ENCODE assay signal across 8 cellular contexts in the genomic region with DNA sequence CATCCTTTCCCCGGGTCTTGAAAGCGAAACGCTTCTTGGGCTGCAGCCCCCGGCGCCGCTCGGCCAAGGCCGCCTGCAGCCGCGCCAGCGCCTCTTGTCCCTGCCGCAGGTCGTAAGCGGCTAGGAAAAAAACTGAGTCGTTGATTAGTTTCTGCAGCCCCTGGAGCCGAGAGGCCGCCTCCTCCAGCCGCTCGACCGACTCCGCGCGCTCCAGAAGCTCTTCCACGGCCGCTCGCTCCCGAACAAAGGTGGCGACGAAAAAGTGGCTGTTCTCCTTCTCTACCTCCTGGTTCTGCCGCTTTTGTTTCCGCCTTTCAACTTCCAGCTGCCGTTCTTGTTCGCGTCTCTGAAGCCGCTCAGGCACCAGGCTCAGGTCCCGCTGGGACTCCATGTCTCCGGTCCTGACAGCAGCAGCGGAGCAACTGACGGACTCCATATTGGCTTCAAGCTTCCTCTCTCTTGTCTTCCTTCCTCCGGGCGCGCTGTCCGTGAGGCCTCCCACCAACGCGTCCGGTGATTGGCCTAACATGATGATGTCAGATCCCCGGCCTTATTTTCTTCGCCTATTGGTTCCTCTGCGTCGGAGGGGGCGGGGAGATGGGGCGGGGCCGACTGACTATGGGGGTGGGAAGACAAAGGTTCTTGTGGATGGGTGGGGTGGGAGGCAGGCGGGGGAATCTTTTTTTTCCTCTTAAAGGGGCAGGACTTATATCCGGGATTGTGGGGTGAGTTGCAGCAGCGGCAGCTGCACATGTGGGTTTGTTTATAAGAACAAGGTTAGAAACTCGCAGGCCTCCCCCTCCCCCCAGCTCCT. TPM values are rescaled to one million over a fixed set of nuclear protein-coding genes. Genes with fewer than 3 reads are reported as not detected.
DNase-seq lines count a peak whose midpoint lies in the region; ATAC-seq and TF ChIP-seq lines count a peak whose summit lies in the region.

A gene with protein sequence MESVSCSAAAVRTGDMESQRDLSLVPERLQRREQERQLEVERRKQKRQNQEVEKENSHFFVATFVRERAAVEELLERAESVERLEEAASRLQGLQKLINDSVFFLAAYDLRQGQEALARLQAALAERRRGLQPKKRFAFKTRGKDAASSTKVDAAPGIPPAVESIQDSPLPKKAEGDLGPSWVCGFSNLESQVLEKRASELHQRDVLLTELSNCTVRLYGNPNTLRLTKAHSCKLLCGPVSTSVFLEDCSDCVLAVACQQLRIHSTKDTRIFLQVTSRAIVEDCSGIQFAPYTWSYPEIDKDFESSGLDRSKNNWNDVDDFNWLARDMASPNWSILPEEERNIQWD (minus strand): TSS at position 466 of the 814 bp plus-strand sequence. CDS start 30 bp downstream, at position 436.

- no peak for TF ChIP-seq CTCF in SK-N-SH (IDR thresholded peaks at IDR 0.05)

- H3K27ac Mint-ChIP-seq in activated naive CD4-positive, alpha-beta T cell treated with anti-CD3 and anti-CD28 coated beads, Interleukin-2, amount 50 U/mL, for 72 hours = peak within 1 kb of the TSS; percentile 90 to 100

- H3K9me3 ChIP-seq in SK-N-SH = no peaks in the 10 kb centered on the region

- peak within 1 kb of the TSS; percentile 87 for H3K9ac ChIP-seq in SK-N-SH

- POLR2A ChIA-PET in SK-N-SH (lab: Yijun Ruan, JAX) = interaction anchor here (0.6 to 4.4 kb wide), 14 partner anchors 9 to 576 kb away, joined by 3 to 59 read pairs (median 4); a partner anchor contains a TSS

- no peaks in the 10 kb centered on the region for H3K27me3 ChIP-seq in SK-N-SH (ENCODE audit: insufficient read depth)

- TF ChIP-seq EP300 in SK-N-SH (IDR thresholded peaks at IDR 0.05; ENCODE audit: borderline replicate concordance in 1 of 2, low read depth in 1 of 2, low read length in 1 of 2) = peak in 1 of 2 experiments; percentile 14; a peak in 2 of 4 replicates

- H3K36me3 ChIP-seq in SK-N-SH (replicated peaks in 1 of 2; ENCODE audit: control insufficient read depth in 1 of 2, insufficient read depth in 2 of 2, low read length in 1 of 2) = no peaks in the 10 kb centered on the region

- H3K9me2 ChIP-seq in SK-N-SH = no peaks in the 10 kb centered on the region

- H2AFZ ChIP-seq in SK-N-SH (ENCODE audit: low read depth) = peak within 1 kb of the TSS; percentile 69; the same call in 1 of the 2 replicates

- ATAC-seq in HG02588 (IDR thresholded peaks at IDR 0.05; ENCODE audit: unreplicated experiment) = peak; percentile 77
- peak; percentile 82 to 88 for ATAC-seq in activated naive CD4-positive, alpha-beta T cell treated with anti-CD3 and anti-CD28 coated beads, Interleukin-2, amount 50 U/mL, for 72 hours

- peaks cover 40% of the 10 kb centered on the region for H3K79me2 ChIP-seq in SK-N-SH (ENCODE audit: insufficient read depth)

- H3F3A ChIP-seq in SK-N-SH (replicated peaks; ENCODE audit: insufficient read depth) = peaks cover 28% of the 10 kb centered on the region

- H3K4me3 ChIP-seq in GM08714 (ENCODE audit: low read length) = peak within 1 kb of the TSS; percentile 77
- peak within 1 kb of the TSS; percentile 75 to 82 for H3K4me3 ChIP-seq in SK-N-SH (ENCODE audit: low read depth in 2 of 2, low read length in 1 of 2)

- 1% methylated on average over 42 of the region's 57 CpGs for WGBS in SK-N-SH (ENCODE audit: low lambda C conversion rate)

- H3K36me3 Mint-ChIP-seq in activated naive CD4-positive, alpha-beta T cell treated with anti-CD3 and anti-CD28 coated beads, Interleukin-2, amount 50 U/mL, for 72 hours = peaks cover 26% of the 10 kb centered on the region in 2 donors

- peak within 1 kb of the TSS; percentile 93 to 96 for H3K27ac ChIP-seq in SK-N-SH (ENCODE audit: low read depth in 2 of 2, low read length in 1 of 2)

- peak within 1 kb of the TSS; percentile 96 for H3K4me2 ChIP-seq in SK-N-SH

- DNase-seq in NCI-H1092 (lab: John Stamatoyannopoulos, UW) = peak; percentile 97
- peak; percentile 97 for DNase-seq in SK-N-SH
- peak; percentile 85 to 92 for DNase-seq in activated naive CD4-positive, alpha-beta T cell treated with anti-CD3 and anti-CD28 coated beads, Interleukin-2, amount 50 U/mL, for 72 hours (ENCODE audit: low spot score in 2 of 2)
- DNase-seq in glomerular endothelial cell (ENCODE audit: extremely low read depth, low read depth, low spot score) = peak; percentile 89
- DNase-seq in nucleus accumbens (lab: John Stamatoyannopoulos, UW) = peak; percentile 58 to 99 (median 98)
- DNase-seq in superior temporal gyrus (ENCODE audit: extremely low spot score) = peak; percentile 99

- H3K4me1 ChIP-seq in SK-N-SH (ENCODE audit: control insufficient read depth in 1 of 2, insufficient read depth in 2 of 2, low read depth in 1 of 2, low read length in 1 of 2) = peaks cover 19 to 30% of the 10 kb centered on the region in 2 experiments; a peak in 3 of 4 replicates

- TF ChIP-seq RAD21 in SK-N-SH (IDR thresholded peaks at IDR 0.05; ENCODE audit: low read length) = no peak

- H3K9me3 Mint-ChIP-seq in activated naive CD4-positive, alpha-beta T cell treated with anti-CD3 and anti-CD28 coated beads, Interleukin-2, amount 50 U/mL, for 72 hours = peaks cover 0 to 7% of the 10 kb centered on the region in 2 donors

- H4K20me1 ChIP-seq in SK-N-SH (ENCODE audit: insufficient read depth) = peaks cover 7% of the 10 kb centered on the region; the same call in 1 of the 2 replicates

- CTCF ChIA-PET in SK-N-SH (lab: Yijun Ruan, JAX) = interaction anchor here (1.2 to 3.2 kb wide), 5 partner anchors 18 to 155 kb away, joined by 3 to 17 read pairs (median 5); a partner anchor contains a TSS

TF ChIP-seq in SK-N-SH, 30 proteins besides CTCF, POLR2A, EP300 and RAD21 (continues in another document):
- TF ChIP-seq, protein P1, sequence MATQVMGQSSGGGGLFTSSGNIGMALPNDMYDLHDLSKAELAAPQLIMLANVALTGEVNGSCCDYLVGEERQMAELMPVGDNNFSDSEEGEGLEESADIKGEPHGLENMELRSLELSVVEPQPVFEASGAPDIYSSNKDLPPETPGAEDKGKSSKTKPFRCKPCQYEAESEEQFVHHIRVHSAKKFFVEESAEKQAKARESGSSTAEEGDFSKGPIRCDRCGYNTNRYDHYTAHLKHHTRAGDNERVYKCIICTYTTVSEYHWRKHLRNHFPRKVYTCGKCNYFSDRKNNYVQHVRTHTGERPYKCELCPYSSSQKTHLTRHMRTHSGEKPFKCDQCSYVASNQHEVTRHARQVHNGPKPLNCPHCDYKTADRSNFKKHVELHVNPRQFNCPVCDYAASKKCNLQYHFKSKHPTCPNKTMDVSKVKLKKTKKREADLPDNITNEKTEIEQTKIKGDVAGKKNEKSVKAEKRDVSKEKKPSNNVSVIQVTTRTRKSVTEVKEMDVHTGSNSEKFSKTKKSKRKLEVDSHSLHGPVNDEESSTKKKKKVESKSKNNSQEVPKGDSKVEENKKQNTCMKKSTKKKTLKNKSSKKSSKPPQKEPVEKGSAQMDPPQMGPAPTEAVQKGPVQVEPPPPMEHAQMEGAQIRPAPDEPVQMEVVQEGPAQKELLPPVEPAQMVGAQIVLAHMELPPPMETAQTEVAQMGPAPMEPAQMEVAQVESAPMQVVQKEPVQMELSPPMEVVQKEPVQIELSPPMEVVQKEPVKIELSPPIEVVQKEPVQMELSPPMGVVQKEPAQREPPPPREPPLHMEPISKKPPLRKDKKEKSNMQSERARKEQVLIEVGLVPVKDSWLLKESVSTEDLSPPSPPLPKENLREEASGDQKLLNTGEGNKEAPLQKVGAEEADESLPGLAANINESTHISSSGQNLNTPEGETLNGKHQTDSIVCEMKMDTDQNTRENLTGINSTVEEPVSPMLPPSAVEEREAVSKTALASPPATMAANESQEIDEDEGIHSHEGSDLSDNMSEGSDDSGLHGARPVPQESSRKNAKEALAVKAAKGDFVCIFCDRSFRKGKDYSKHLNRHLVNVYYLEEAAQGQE (IDR thresholded peaks at IDR 0.05; ENCODE audit: low read depth, low read length) = peak; percentile 62; the same call in 1 of the 2 replicates
- TF ChIP-seq SIN3A (IDR thresholded peaks at IDR 0.05; ENCODE audit: borderline replicate concordance, low read depth, low read length) (peak; percentile 41), CHD2 (IDR thresholded peaks at IDR 0.05; ENCODE audit: low read length, partially characterized antibody) (peak; percentile 62), RFX5 (IDR thresholded peaks at IDR 0.05; ENCODE audit: low read length) (peak; percentile 85), YY1 (IDR thresholded peaks at IDR 0.05; ENCODE audit: low read depth) (peak; percentile 92), GATA2 (CRISPR knock-in tag; IDR thresholded peaks at IDR 0.05) (no peak), EZH2phosphoT487 (IDR thresholded peaks at IDR 0.05; ENCODE audit: borderline replicate concordance, low read depth) (no peak)
- TF ChIP-seq, protein P2, sequence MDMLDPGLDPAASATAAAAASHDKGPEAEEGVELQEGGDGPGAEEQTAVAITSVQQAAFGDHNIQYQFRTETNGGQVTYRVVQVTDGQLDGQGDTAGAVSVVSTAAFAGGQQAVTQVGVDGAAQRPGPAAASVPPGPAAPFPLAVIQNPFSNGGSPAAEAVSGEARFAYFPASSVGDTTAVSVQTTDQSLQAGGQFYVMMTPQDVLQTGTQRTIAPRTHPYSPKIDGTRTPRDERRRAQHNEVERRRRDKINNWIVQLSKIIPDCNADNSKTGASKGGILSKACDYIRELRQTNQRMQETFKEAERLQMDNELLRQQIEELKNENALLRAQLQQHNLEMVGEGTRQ (IDR thresholded peaks at IDR 0.05; ENCODE audit: borderline replicate concordance, low read depth, low read length) = no peak
- TF ChIP-seq, protein P3, sequence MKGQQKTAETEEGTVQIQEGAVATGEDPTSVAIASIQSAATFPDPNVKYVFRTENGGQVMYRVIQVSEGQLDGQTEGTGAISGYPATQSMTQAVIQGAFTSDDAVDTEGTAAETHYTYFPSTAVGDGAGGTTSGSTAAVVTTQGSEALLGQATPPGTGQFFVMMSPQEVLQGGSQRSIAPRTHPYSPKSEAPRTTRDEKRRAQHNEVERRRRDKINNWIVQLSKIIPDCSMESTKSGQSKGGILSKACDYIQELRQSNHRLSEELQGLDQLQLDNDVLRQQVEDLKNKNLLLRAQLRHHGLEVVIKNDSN (IDR thresholded peaks at IDR 0.05; ENCODE audit: borderline replicate concordance, low read depth) = no peak

RNA-seq across cellular contexts. Expression of the gene that starts here (rescaled TPM):
- 12.7 and 18.2 TPM in 2 replicates for polyA plus RNA-seq in SK-N-SH (2012; rRNA removed)
- 12.9 and 15.1 TPM in 2 replicates for polyA plus RNA-seq in SK-N-SH (2012; cell fraction: cytosol; rRNA removed)
- polyA plus RNA-seq in SK-N-SH (2012; cell fraction: nucleus; rRNA removed) = 11.8 and 12.9 TPM in 2 replicates
- total RNA-seq in activated naive CD4-positive, alpha-beta T cell treated with anti-CD3 and anti-CD28 coated beads, Interleukin-2, amount 50 U/mL, for 72 hours = 10 to 100 TPM; 14.2 to 19.5 TPM
- total RNA-seq in glomerular endothelial cell = 33.2 and 36.2 TPM in 2 replicates

Comparison
In these comparisons a context has a peak if more than half of its experiments do, and no peak if none do; other contexts are left out.
1. Peak in every context shown above with its lines: DNase-seq, ATAC-seq, H3K4me3 ChIP-seq and H3K27ac ChIP-seq.